ENCODE assay signal across 1 cellular context in the genomic region with DNA sequence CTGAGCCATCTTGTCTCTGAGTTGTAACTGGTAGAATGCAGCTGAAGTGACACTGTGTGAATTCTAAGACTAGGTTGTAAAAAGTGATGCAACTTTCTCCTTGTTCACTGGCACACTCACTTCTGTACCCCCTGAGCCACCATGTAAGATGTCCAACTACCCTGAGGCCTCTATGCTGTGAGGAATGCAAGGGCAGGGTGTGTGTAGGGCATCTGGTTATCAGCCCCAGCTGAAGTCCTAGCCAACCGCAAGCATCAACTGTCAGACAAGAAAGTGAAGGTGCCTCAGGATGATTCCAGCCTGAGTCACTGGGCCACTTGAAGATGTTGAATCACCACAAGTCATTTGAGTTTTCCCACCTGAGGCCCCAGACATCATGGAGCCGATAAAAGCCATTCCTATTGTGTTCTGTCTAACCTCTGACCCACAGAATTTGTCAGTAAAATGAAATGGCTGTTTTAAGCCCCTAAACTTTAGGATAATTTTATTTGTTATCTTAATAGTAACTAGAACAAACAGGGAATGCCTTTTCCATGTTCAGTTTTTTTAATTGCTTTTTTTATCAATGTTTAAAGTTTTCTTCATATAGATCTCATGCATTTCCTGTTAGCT.
A peak's percentile ranks its signal among the peaks of the same experiment; 100 is the strongest.
TF ChIP-seq lines count a peak whose summit lies in the region.

No MANE protein-coding gene starts in this region.

TF ChIP-seq in K562, 482 proteins besides CTCF, POLR2A, EP300 and RAD21 (continued from another document and continues in another):
- TF ChIP-seq, protein P1, sequence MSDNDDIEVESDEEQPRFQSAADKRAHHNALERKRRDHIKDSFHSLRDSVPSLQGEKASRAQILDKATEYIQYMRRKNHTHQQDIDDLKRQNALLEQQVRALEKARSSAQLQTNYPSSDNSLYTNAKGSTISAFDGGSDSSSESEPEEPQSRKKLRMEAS (CRISPR knock-in tag; IDR thresholded peaks at IDR 0.05), result peak; percentile 76
- TF ChIP-seq ILF3 (IDR thresholded peaks at IDR 0.05; ENCODE audit: borderline replicate concordance) (no peak), DMBX1 (CRISPR knock-in tag; IDR thresholded peaks at IDR 0.05; ENCODE audit: borderline replicate concordance) (peak; percentile 81), PTBP1 (IDR thresholded peaks at IDR 0.05; ENCODE audit: low read depth, low read length) (0 out of 2 replicates have a peak, but pooled peaks have one; percentile 57), NCOA2 (IDR thresholded peaks at IDR 0.05; ENCODE audit: partially characterized antibody in 2 of 2) (peak; percentile 84 to 90), PPARD (CRISPR knock-in tag; IDR thresholded peaks at IDR 0.05) (no peak), DPF2 (IDR thresholded peaks at IDR 0.05) (peak; percentile 99), HMBOX1 (IDR thresholded peaks at IDR 0.05) (peak; percentile 88; the same call in 1 of the 2 replicates), ZNF77 (CRISPR knock-in tag; IDR thresholded peaks at IDR 0.05) (no peak), MEF2A (IDR thresholded peaks at IDR 0.05; ENCODE audit: control insufficient read depth, low read depth, low read length) (peak; percentile 82), SMARCA5 (IDR thresholded peaks at IDR 0.05) (no peak), ZNF668 (CRISPR knock-in tag; IDR thresholded peaks at IDR 0.05) (no peak), TRIM24 (IDR thresholded peaks at IDR 0.05) (peak; percentile 85 to 89), MBD1 (CRISPR knock-in tag; IDR thresholded peaks at IDR 0.05) (no peak), MAFG (tag; conservative IDR thresholded peaks at IDR 0.05) (peak; percentile 62), ZEB2 (IDR thresholded peaks at IDR 0.05) (peak; percentile 100), ZNF512 (tag; IDR thresholded peaks at IDR 0.05) (0 out of 2 replicates have a peak, but pooled peaks have one; percentile 17), L3MBTL2 (IDR thresholded peaks at IDR 0.05) (peak; percentile 47), ID3 (CRISPR knock-in tag; IDR thresholded peaks at IDR 0.05) (no peak), ID3 (tag; IDR thresholded peaks at IDR 0.05) (peak; percentile 92), E2F3 (CRISPR knock-in tag; IDR thresholded peaks at IDR 0.05) (no peak), PURB (CRISPR knock-in tag; IDR thresholded peaks at IDR 0.05; ENCODE audit: low read depth) (no peak), RBM39 (optimal IDR thresholded peaks at IDR 0.05; ENCODE audit: low read depth, low read length) (peak; percentile 37), ZFPM2 (CRISPR knock-in tag; IDR thresholded peaks at IDR 0.05) (no peak), TAF9B (IDR thresholded peaks at IDR 0.05; ENCODE audit: partially characterized antibody) (peak; percentile 96), ILK (tag; IDR thresholded peaks at IDR 0.05; ENCODE audit: borderline replicate concordance, low read depth) (no peak; the same call in 1 of the 2 replicates), ZNF511 (CRISPR knock-in tag; IDR thresholded peaks at IDR 0.05) (0 out of 2 replicates have a peak, but pooled peaks have one; percentile 36), ARID4B (CRISPR knock-in tag; IDR thresholded peaks at IDR 0.05) (peak; percentile 72; the same call in 1 of the 2 replicates), TEAD4 (IDR thresholded peaks at IDR 0.05; ENCODE audit: low read length) (peak; percentile 99), TEAD4 (CRISPR knock-in tag; IDR thresholded peaks at IDR 0.05; ENCODE audit: borderline replicate concordance) (peak; percentile 83; the same call in 1 of the 2 replicates), GATAD2B (IDR thresholded peaks at IDR 0.05; ENCODE audit: borderline replicate concordance) (peak; percentile 51; the same call in 1 of the 2 replicates), FOXA1 (IDR thresholded peaks at IDR 0.05; ENCODE audit: borderline replicate concordance) (no peak), NR0B1 (IDR thresholded peaks at IDR 0.05; ENCODE audit: partially characterized antibody) (no peak), TGIF2 (CRISPR knock-in tag; IDR thresholded peaks at IDR 0.05) (no peak), ETV5 (CRISPR knock-in tag; IDR thresholded peaks at IDR 0.05; ENCODE audit: low read depth) (peak; percentile 69; the same call in 1 of the 2 replicates), RAD51 (IDR thresholded peaks at IDR 0.05; ENCODE audit: borderline replicate concordance, low read depth) (peak; percentile 22; the same call in 1 of the 2 replicates), E4F1 (CRISPR knock-in tag; IDR thresholded peaks at IDR 0.05; ENCODE audit: borderline replicate concordance) (no peak)
- TF ChIP-seq, protein P2, sequence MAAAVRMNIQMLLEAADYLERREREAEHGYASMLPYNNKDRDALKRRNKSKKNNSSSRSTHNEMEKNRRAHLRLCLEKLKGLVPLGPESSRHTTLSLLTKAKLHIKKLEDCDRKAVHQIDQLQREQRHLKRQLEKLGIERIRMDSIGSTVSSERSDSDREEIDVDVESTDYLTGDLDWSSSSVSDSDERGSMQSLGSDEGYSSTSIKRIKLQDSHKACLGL (CRISPR knock-in tag; IDR thresholded peaks at IDR 0.05; ENCODE audit: borderline replicate concordance, poor library complexity, severe bottlenecking), result no peak
- TF ChIP-seq, protein P3, sequence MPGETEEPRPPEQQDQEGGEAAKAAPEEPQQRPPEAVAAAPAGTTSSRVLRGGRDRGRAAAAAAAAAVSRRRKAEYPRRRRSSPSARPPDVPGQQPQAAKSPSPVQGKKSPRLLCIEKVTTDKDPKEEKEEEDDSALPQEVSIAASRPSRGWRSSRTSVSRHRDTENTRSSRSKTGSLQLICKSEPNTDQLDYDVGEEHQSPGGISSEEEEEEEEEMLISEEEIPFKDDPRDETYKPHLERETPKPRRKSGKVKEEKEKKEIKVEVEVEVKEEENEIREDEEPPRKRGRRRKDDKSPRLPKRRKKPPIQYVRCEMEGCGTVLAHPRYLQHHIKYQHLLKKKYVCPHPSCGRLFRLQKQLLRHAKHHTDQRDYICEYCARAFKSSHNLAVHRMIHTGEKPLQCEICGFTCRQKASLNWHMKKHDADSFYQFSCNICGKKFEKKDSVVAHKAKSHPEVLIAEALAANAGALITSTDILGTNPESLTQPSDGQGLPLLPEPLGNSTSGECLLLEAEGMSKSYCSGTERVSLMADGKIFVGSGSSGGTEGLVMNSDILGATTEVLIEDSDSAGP (CRISPR knock-in tag; IDR thresholded peaks at IDR 0.05), result 0 out of 2 replicates have a peak, but pooled peaks have one; percentile 64
- TF ChIP-seq, protein P4, sequence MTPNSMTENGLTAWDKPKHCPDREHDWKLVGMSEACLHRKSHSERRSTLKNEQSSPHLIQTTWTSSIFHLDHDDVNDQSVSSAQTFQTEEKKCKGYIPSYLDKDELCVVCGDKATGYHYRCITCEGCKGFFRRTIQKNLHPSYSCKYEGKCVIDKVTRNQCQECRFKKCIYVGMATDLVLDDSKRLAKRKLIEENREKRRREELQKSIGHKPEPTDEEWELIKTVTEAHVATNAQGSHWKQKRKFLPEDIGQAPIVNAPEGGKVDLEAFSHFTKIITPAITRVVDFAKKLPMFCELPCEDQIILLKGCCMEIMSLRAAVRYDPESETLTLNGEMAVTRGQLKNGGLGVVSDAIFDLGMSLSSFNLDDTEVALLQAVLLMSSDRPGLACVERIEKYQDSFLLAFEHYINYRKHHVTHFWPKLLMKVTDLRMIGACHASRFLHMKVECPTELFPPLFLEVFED (CRISPR knock-in tag; conservative IDR thresholded peaks at IDR 0.05), result 0 out of 2 replicates have a peak, but pooled peaks have one; percentile 67
- TF ChIP-seq, protein P5, sequence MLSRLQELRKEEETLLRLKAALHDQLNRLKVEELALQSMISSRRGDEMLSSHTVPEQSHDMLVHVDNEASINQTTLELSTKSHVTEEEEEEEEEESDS (CRISPR knock-in tag; IDR thresholded peaks at IDR 0.05), result no peak
